32 cellular contexts compared by ENCODE assay signal in genomic region chr19:38089440-38089839, GRCh38.
"Had no signal": no experiment of that assay in that cellular context is flagged by ENCODE, and none has a peak within 500 bp of the region (broad histone marks: within the 10 kb centered on the region; RNA-seq: fewer than 3 reads in every experiment).

No MANE protein-coding gene starts in this region.

- ATAC-seq: activated naive CD8-positive, alpha-beta T cell treated with anti-CD3 and anti-CD28 coated beads, Interleukin-2, amount 50 U/mL, for 24 hours; left cardiac atrium; natural killer cell; right cardiac atrium; stimulated activated naive CD8-positive, alpha-beta T cell treated with anti-CD3 and anti-CD28 coated beads, Interleukin-15, amount 100 ng/mL, for 72 hours had no signal

- H3K36me3 ChIP-seq: neural progenitor cell had no signal

- H3K9ac ChIP-seq: neural progenitor cell had no signal

- H3K27ac Mint-ChIP-seq: activated CD4-positive, alpha-beta memory T cell treated with anti-CD3 and anti-CD28 coated beads for 36 hours; activated CD4-positive, alpha-beta T cell treated with anti-CD3 and anti-CD28 coated beads, Interleukin-2, amount 10 ng/mL, durations not matched to agents 24 days and 14 days; activated naive CD8-positive, alpha-beta T cell treated with anti-CD3 and anti-CD28 coated beads, Interleukin-2, amount 50 U/mL, for 24 hours; activated T-helper 1 cell treated with anti-CD3 and anti-CD28 coated beads, Interleukin-12 subunit alpha, Interleukin-12 subunit beta, Interleukin-2, Interleukin-4 antibody, amounts not matched to agents 30 ng/mL and 10 ng/mL and 1 ng/mL, durations not matched to agents 14 hours and 24 hours and 36 hours; natural killer cell; neural progenitor cell; stimulated activated naive CD8-positive, alpha-beta T cell treated with anti-CD3 and anti-CD28 coated beads, Interleukin-15, amount 100 ng/mL, for 72 hours; T-helper 1 cell treated with Interleukin-12 subunit alpha and Interleukin-12 subunit beta and Interleukin-4 antibody, amounts not matched to agents 30 μg/mL and 1 μg/mL, for 36 hours had no signal

- H3K9me3 Mint-ChIP-seq: activated CD4-positive, alpha-beta memory T cell treated with anti-CD3 and anti-CD28 coated beads for 36 hours; activated CD4-positive, alpha-beta T cell treated with anti-CD3 and anti-CD28 coated beads, Interleukin-2, amount 10 ng/mL, durations not matched to agents 24 days and 14 days; activated naive CD8-positive, alpha-beta T cell treated with anti-CD3 and anti-CD28 coated beads, Interleukin-2, amount 50 U/mL, for 24 hours; activated T-helper 1 cell treated with anti-CD3 and anti-CD28 coated beads, Interleukin-12 subunit alpha, Interleukin-12 subunit beta, Interleukin-2, Interleukin-4 antibody, amounts not matched to agents 30 ng/mL and 10 ng/mL and 1 ng/mL, durations not matched to agents 14 hours and 24 hours and 36 hours; central memory CD8-positive, alpha-beta T cell; memory B cell; natural killer cell; neural progenitor cell; stimulated activated naive CD8-positive, alpha-beta T cell treated with anti-CD3 and anti-CD28 coated beads, Interleukin-15, amount 100 ng/mL, for 72 hours; T-helper 1 cell treated with Interleukin-12 subunit alpha and Interleukin-12 subunit beta and Interleukin-4 antibody, amounts not matched to agents 30 μg/mL and 1 μg/mL, for 36 hours had no signal

- H3K27me3 Mint-ChIP-seq: activated CD4-positive, alpha-beta memory T cell treated with anti-CD3 and anti-CD28 coated beads for 36 hours; activated CD4-positive, alpha-beta T cell treated with anti-CD3 and anti-CD28 coated beads, Interleukin-2, amount 10 ng/mL, durations not matched to agents 24 days and 14 days; activated naive CD8-positive, alpha-beta T cell treated with anti-CD3 and anti-CD28 coated beads, Interleukin-2, amount 50 U/mL, for 24 hours; central memory CD8-positive, alpha-beta T cell; memory B cell; stimulated activated naive CD8-positive, alpha-beta T cell treated with anti-CD3 and anti-CD28 coated beads, Interleukin-15, amount 100 ng/mL, for 72 hours had no signal

- H3K4me1 ChIP-seq: neural progenitor cell, upper lobe of left lung, vagina had no signal

- H3K4me2 ChIP-seq: neural progenitor cell had no signal

- H3K4me1 Mint-ChIP-seq: activated CD4-positive, alpha-beta T cell treated with anti-CD3 and anti-CD28 coated beads, Interleukin-2, amount 10 ng/mL, durations not matched to agents 24 days and 14 days; activated naive CD8-positive, alpha-beta T cell treated with anti-CD3 and anti-CD28 coated beads, Interleukin-2, amount 50 U/mL, for 24 hours; central memory CD8-positive, alpha-beta T cell; natural killer cell; neural progenitor cell; stimulated activated naive CD8-positive, alpha-beta T cell treated with anti-CD3 and anti-CD28 coated beads, Interleukin-15, amount 100 ng/mL, for 72 hours had no signal

- H3K36me3 Mint-ChIP-seq: natural killer cell had no signal

- H3K9me3 ChIP-seq: upper lobe of left lung, vagina had no signal

- H3K4me3 Mint-ChIP-seq: activated CD4-positive, alpha-beta memory T cell treated with anti-CD3 and anti-CD28 coated beads for 36 hours; activated CD4-positive, alpha-beta T cell treated with anti-CD3 and anti-CD28 coated beads, Interleukin-2, amount 10 ng/mL, durations not matched to agents 24 days and 14 days; activated naive CD8-positive, alpha-beta T cell treated with anti-CD3 and anti-CD28 coated beads, Interleukin-2, amount 50 U/mL, for 24 hours; activated T-helper 1 cell treated with anti-CD3 and anti-CD28 coated beads, Interleukin-12 subunit alpha, Interleukin-12 subunit beta, Interleukin-2, Interleukin-4 antibody, amounts not matched to agents 30 ng/mL and 10 ng/mL and 1 ng/mL, durations not matched to agents 14 hours and 24 hours and 36 hours; central memory CD8-positive, alpha-beta T cell; memory B cell; natural killer cell; neural progenitor cell; stimulated activated naive CD8-positive, alpha-beta T cell treated with anti-CD3 and anti-CD28 coated beads, Interleukin-15, amount 100 ng/mL, for 72 hours; T-helper 1 cell treated with Interleukin-12 subunit alpha and Interleukin-12 subunit beta and Interleukin-4 antibody, amounts not matched to agents 30 μg/mL and 1 μg/mL, for 36 hours had no signal

- DNase-seq: activated CD4-positive, alpha-beta memory T cell treated with anti-CD3 and anti-CD28 coated beads for 36 hours; activated CD4-positive, alpha-beta T cell treated with anti-CD3 and anti-CD28 coated beads, Interleukin-2, amount 10 ng/mL, durations not matched to agents 24 days and 14 days; activated CD4-positive, CD25-positive, alpha-beta regulatory T cell treated with anti-CD3 and anti-CD28 coated beads, Interleukin-2, amount 50 U/mL, for 72 hours; activated CD8-positive, alpha-beta memory T cell treated with anti-CD3 and anti-CD28 coated beads, Interleukin-2, amount 50 U/mL, for 4 hours; activated gamma-delta T cell; activated naive CD4-positive, alpha-beta T cell treated with anti-CD3 and anti-CD28 coated beads, Interleukin-2, amount 50 U/mL, for 16 hours; activated naive CD8-positive, alpha-beta T cell treated with anti-CD3 and anti-CD28 coated beads, Interleukin-2, amount 50 U/mL, for 24 hours; activated T-cell treated with anti-CD3 and anti-CD28 coated beads, Interleukin-2, amount 50 U/mL, for 1 hour; amygdala; dermis blood vessel endothelial cell; effector CD8-positive, alpha-beta T cell; glutamatergic neuron; hippocampal formation; left cardiac atrium; midbrain; natural killer cell; occipital lobe; right cardiac atrium; stimulated activated CD4-positive, alpha-beta T cell treated with anti-CD3 and anti-CD28 coated beads, Interleukin-12 subunit alpha, Interleukin-12 subunit beta, amount 100 ng/mL, for 4 hours; stimulated activated CD4-positive, alpha-beta T cell treated with anti-CD3 and anti-CD28 coated beads, Interleukin-4, amount 100 ng/mL, for 1 hour; stimulated activated naive CD8-positive, alpha-beta T cell treated with anti-CD3 and anti-CD28 coated beads, Interleukin-15, amount 100 ng/mL, for 72 hours; substantia nigra; T-helper 9 cell; upper lobe of left lung; WERI-Rb-1 had no signal

- H3K27me3 ChIP-seq: neural progenitor cell, upper lobe of left lung, vagina had no signal

- H3K27ac ChIP-seq: epithelial cell of prostate, neural progenitor cell, upper lobe of left lung, vagina, WERI-Rb-1 had no signal

- H2AFZ ChIP-seq: neural progenitor cell had no signal

- H3K4me3 ChIP-seq: neural progenitor cell, upper lobe of left lung, vagina had no signal
